Comparison of ENCODE assay signal across 23 cellular contexts in the genomic region with DNA sequence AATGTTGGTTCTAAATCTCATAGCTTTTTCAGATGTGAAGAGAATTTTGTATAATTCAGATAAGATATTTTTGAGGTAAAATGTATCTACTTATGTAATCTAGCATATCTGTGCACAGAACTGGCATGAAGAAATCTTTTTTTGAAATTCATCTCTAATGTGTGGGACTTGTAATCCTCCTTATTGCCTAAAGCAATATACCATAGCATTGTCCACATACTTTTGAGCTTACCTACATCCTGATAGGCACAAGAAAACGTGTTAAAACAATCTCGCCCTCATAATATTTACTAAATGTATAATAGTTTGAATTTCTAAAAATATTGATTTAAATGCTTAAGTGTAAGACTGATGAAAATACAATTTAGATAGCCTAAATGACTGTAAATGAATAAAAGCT.
DNase-seq lines count a peak whose midpoint lies in the region; ATAC-seq, FAIRE-seq and TF ChIP-seq lines count a peak whose summit lies in the region.
"Had no signal": no experiment of that assay in that cellular context is flagged by ENCODE, and none has a peak within 500 bp of the region (broad histone marks: within the 10 kb centered on the region; RNA-seq: fewer than 3 reads in every experiment).

No MANE protein-coding gene starts in this region.

- H3K9me3 Mint-ChIP-seq in MCF 10A (ENCODE audit: unreplicated experiment), result no peaks in the 10 kb centered on the region
- H3K9me3 Mint-ChIP-seq: CD8-positive, alpha-beta T cell; GM23338 had no signal

- WGBS in mammary epithelial cell (ENCODE audit: low coverage, missing lambda C conversion rate), result 22% methylated on average over 2 of the region's 2 CpGs
- 35 to 60% methylated on average over 2 of the region's 2 CpGs for WGBS in transverse colon (ENCODE audit: low coverage in 1 of 2), 2 donors

- no peaks in the 10 kb centered on the region for H3K36me3 ChIP-seq in mammary epithelial cell (ENCODE audit: insufficient read depth, low read length)
- no peaks in the 10 kb centered on the region for H3K36me3 ChIP-seq in bronchial epithelial cell (ENCODE audit: control insufficient read depth, insufficient read depth, low read length)
- no peaks in the 10 kb centered on the region for H3K36me3 ChIP-seq in transverse colon
- H3K36me3 ChIP-seq: BLaER1 had no signal

- in situ Hi-C loops in mammary epithelial cell (cut with MboI; ENCODE audit: low sequenced_read_pairs in 2 of 2), result no loop called here
- in situ Hi-C loops in transverse colon (cut with MboI; ENCODE audit: low pct_ligation_motif_present in 1 of 4, low pct_unique_long_range_greater_than_20kb in 1 of 4, low sequenced_read_pairs in 3 of 4), result no loop called here

- intact Hi-C loops in mammary epithelial cell (cut with micrococcal nuclease) (no loop called here), MCF 10A (cut with micrococcal nuclease) (no loop called here), transverse colon (cut with DNase I; ENCODE audit: low total_unique reads) (no loop called here)

- no peaks in the 10 kb centered on the region for H4K20me1 ChIP-seq in mammary epithelial cell (ENCODE audit: insufficient read depth, low read length)
- H4K20me1 ChIP-seq: BLaER1 had no signal

- dilution Hi-C loops in mammary epithelial cell (cut with HindIII; ENCODE audit: low sequenced_read_pairs), result no loop called here

- TF ChIP-seq EP300 in transverse colon (IDR thresholded peaks at IDR 0.05; ENCODE audit: low read depth), result no peak

- no peak overlapping the region for H3K4me3 Mint-ChIP-seq in MCF 10A (ENCODE audit: unreplicated experiment)
- H3K4me3 Mint-ChIP-seq: B cell; CD4-positive, CD25-positive, alpha-beta regulatory T cell; CD8-positive, alpha-beta T cell; GM23338; H9 had no signal

- no peaks in the 10 kb centered on the region for H3K9me3 ChIP-seq in mammary epithelial cell (replicated peaks; ENCODE audit: insufficient read depth, low read length)
- H3K9me3 ChIP-seq in transverse colon, result no peaks in the 10 kb centered on the region
- H3K9me3 ChIP-seq: BLaER1, Caco-2 had no signal

- H3K27me3 Mint-ChIP-seq in MCF 10A (ENCODE audit: insufficient read depth, unreplicated experiment), result peaks cover 7% of the 10 kb centered on the region
- H3K27me3 Mint-ChIP-seq: B cell; CD4-positive, CD25-positive, alpha-beta regulatory T cell had no signal

- CTCF ChIA-PET in mammary epithelial cell (lab: Charles Lee; ENCODE audit: low non-redundant PET) (no interaction called here), MCF 10A (lab: Yijun Ruan, JAX) (interaction anchor here (0.6 kb wide), 1 partner anchor 24 kb away, joined by 3 read pairs; no protein-coding TSS in a partner anchor)

- H3K79me2 ChIP-seq in mammary epithelial cell (ENCODE audit: insufficient read depth, low read length), result no peaks in the 10 kb centered on the region

- H3K4me1 Mint-ChIP-seq in MCF 10A (ENCODE audit: insufficient read depth, unreplicated experiment), result no peaks in the 10 kb centered on the region
- H3K4me1 Mint-ChIP-seq: B cell; CD4-positive, CD25-positive, alpha-beta regulatory T cell; GM23338 had no signal

- no peak for FAIRE-seq in bronchial epithelial cell (lab: Jason Lieb, UNC)
- FAIRE-seq: A204.1, G401.6, GM12878, GM18507 had no signal

- H3K36me3 Mint-ChIP-seq in MCF 10A (ENCODE audit: insufficient read depth, unreplicated experiment), result no peaks in the 10 kb centered on the region
- H3K36me3 Mint-ChIP-seq: CD4-positive, CD25-positive, alpha-beta regulatory T cell; CD8-positive, alpha-beta T cell had no signal

- TF ChIP-seq CTCF in mammary epithelial cell (conservative IDR thresholded peaks at IDR 0.05 in 1 of 2, IDR thresholded peaks at IDR 0.05 in 1 of 2; ENCODE audit: extremely low read depth in 1 of 2, insufficient read depth in 1 of 2, low read depth in 1 of 2, low read length in 2 of 2), result no peak
- no peak for TF ChIP-seq CTCF in MCF 10A (IDR thresholded peaks at IDR 0.05; ENCODE audit: unreplicated experiment)
- TF ChIP-seq CTCF in bronchial epithelial cell (IDR thresholded peaks at IDR 0.05; ENCODE audit: insufficient read depth, low read length, severe bottlenecking), result no peak
- no peak for TF ChIP-seq CTCF in foreskin keratinocyte (conservative IDR thresholded peaks at IDR 0.05)
- TF ChIP-seq CTCF in transverse colon (IDR thresholded peaks at IDR 0.05), result no peak

- H3K4me1 ChIP-seq in mammary epithelial cell (ENCODE audit: insufficient read depth, low read length) (peaks cover 3% of the 10 kb centered on the region), foreskin keratinocyte (peaks cover 10% of the 10 kb centered on the region), transverse colon (no peaks in the 10 kb centered on the region)
- H3K4me1 ChIP-seq: BLaER1, Caco-2 had no signal

- no peak overlapping the region for H2AFZ ChIP-seq in mammary epithelial cell (ENCODE audit: low read depth, low read length)
- H2AFZ ChIP-seq: GM23338 had no signal

- no peak overlapping the region for H3K27ac Mint-ChIP-seq in MCF 10A (ENCODE audit: low read depth, unreplicated experiment)
- H3K27ac Mint-ChIP-seq: B cell; CD4-positive, CD25-positive, alpha-beta regulatory T cell; CD8-positive, alpha-beta T cell; GM23338 had no signal

- H3K27ac ChIP-seq in mammary epithelial cell (ENCODE audit: insufficient read depth, low read depth, low read length) (no peak overlapping the region), foreskin keratinocyte (no peak overlapping the region), transverse colon (no peak overlapping the region)
- H3K27ac ChIP-seq: 22Rv1, BLaER1, C4-2B had no signal

- ATAC-seq in foreskin keratinocyte, result peak; percentile 44
- ATAC-seq: CD8-positive, alpha-beta T cell; GM12878; GM23338; HCT116 had no signal

- DNase-seq in mammary epithelial cell, result no peak
- no peak for DNase-seq in MCF 10A (ENCODE audit: unreplicated experiment)
- peak; percentile 82 for DNase-seq in bronchial epithelial cell (ENCODE audit: low read depth)
- DNase-seq in foreskin keratinocyte, result peak in 1 of 2 donors; percentile 80
- no peak for DNase-seq in iPS-NIHi11 (ENCODE audit: low spot score)
- DNase-seq in anterior cingulate cortex (lab: John Stamatoyannopoulos, UW), result no peak
- DNase-seq in transverse colon, result no peak
- DNase-seq: Caco-2; CD4-positive, CD25-positive, alpha-beta regulatory T cell; CD8-positive, alpha-beta T cell; DMS153; DND-41; H9 had no signal

- H3K4me3 ChIP-seq in mammary epithelial cell (replicated peaks in 1 of 3; ENCODE audit: insufficient read depth in 1 of 3, low read depth in 2 of 3, low read length in 3 of 3) (peak overlapping the region in 1 of 3 experiments; percentile 20), bronchial epithelial cell (ENCODE audit: low read depth, low read length) (no peak overlapping the region), transverse colon (no peak overlapping the region)
- H3K4me3 ChIP-seq: BLaER1, GM12878, GM23338 had no signal

- POLR2A ChIA-PET in MCF 10A (lab: Yijun Ruan, JAX), result no interaction called here

- no TSS peak for BruUV-seq in mammary epithelial cell (replicated peaks; lab: Mats Ljungman, UMichigan)
- no TSS peak for BruUV-seq in MCF 10A (replicated peaks; lab: Mats Ljungman, UMichigan)

- peak overlapping the region; percentile 46 for H3K4me2 ChIP-seq in mammary epithelial cell (ENCODE audit: insufficient read depth, low read depth, low read length)
- H3K4me2 ChIP-seq: BLaER1, GM23338 had no signal

- H3K27me3 ChIP-seq in mammary epithelial cell (ENCODE audit: insufficient read depth, low read length) (no peaks in the 10 kb centered on the region), bronchial epithelial cell (ENCODE audit: control insufficient read depth, insufficient read depth, low read length) (no peaks in the 10 kb centered on the region), foreskin keratinocyte (no peaks in the 10 kb centered on the region), transverse colon (no peaks in the 10 kb centered on the region)
- H3K27me3 ChIP-seq: BLaER1 had no signal

- TF ChIP-seq POLR2A in transverse colon (IDR thresholded peaks at IDR 0.05), result no peak

- no peak overlapping the region for H3K9ac ChIP-seq in mammary epithelial cell (ENCODE audit: insufficient read depth, low read length)
- H3K9ac ChIP-seq: BLaER1 had no signal
